9 cellular contexts compared by ENCODE assay signal in the genomic region with DNA sequence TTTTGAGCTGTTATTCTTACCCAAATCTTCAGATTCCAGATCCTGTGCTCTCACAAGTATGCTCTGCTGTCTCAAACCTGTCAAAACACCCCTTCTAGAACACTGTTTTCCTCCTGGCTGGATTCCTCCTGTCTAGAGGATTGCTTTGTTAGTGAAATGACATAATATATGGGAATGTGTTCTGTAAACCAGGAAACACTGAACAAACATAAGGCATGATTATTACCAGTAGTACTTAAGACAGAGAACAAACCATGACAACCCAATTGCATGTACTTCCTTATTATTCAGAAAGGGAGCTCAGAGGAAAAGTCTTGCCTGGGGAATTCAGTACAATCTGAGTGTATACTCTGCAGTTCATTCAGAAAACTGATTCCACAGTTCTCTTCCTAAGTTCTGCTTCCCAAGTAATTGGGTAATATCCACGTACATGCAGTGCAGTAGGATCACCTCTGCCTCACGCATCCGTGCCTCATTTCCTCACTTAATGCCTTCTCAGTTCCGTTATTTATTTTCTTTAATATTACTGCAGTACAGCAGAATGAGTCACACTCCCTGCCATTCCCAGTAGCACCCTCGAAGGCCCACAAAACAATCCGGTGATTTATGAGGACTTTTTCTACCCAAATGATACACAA.
DNase-seq lines count a peak whose midpoint lies in the region; TF ChIP-seq lines count a peak whose summit lies in the region.
"Had no signal": no experiment of that assay in that cellular context is flagged by ENCODE, and none has a peak within 500 bp of the region (broad histone marks: within the 10 kb centered on the region; RNA-seq: fewer than 3 reads in every experiment).

No MANE protein-coding gene starts in this region.

- H3K9me3 ChIP-seq in fibroblast of lung (ENCODE audit: control insufficient read depth, insufficient read depth, low read depth, low read length) (no peaks in the 10 kb centered on the region), trophoblast cell (ENCODE audit: insufficient read depth, low read depth, low read length) (peaks cover 1% of the 10 kb centered on the region)

- POLR2A ChIA-PET in activated CD4-positive, alpha-beta memory T cell treated with anti-CD3 and anti-CD28 coated beads for 36 hours (lab: Charles Lee), result no interaction called here

- H3K18ac ChIP-seq in trophoblast cell (ENCODE audit: low read length), result no peak overlapping the region

- H3K9me3 Mint-ChIP-seq in activated CD4-positive, alpha-beta memory T cell treated with anti-CD3 and anti-CD28 coated beads for 36 hours, result peaks cover 11% of the 10 kb centered on the region

- TF ChIP-seq CTCF in fibroblast of lung (conservative IDR thresholded peaks at IDR 0.05 in 1 of 2, IDR thresholded peaks at IDR 0.05 in 1 of 2; ENCODE audit: low read depth in 1 of 2, low read length in 2 of 2), result no peak

- H2BK12ac ChIP-seq in trophoblast cell (ENCODE audit: low read length), result no peak overlapping the region

- intact Hi-C loops in activated CD4-positive, alpha-beta memory T cell treated with anti-CD3 and anti-CD28 coated beads for 36 hours (cut with micrococcal nuclease), result no loop called here

- H3K4me3 ChIP-seq in fibroblast of lung (replicated peaks in 1 of 4; ENCODE audit: control extremely low read depth in 1 of 4, insufficient read depth in 1 of 4, low read depth in 3 of 4, low read length in 4 of 4), result peak overlapping the region in 1 of 4 experiments; percentile 32
- no peak overlapping the region for H3K4me3 ChIP-seq in trophoblast cell (ENCODE audit: low read depth, low read length)

- H3K27ac ChIP-seq in fibroblast of lung (ENCODE audit: insufficient read depth, low read length) (peak overlapping the region; percentile 81), trophoblast cell (ENCODE audit: low read depth, low read length) (peak overlapping the region; percentile 68)

- no peaks in the 10 kb centered on the region for H3K36me3 ChIP-seq in fibroblast of lung (ENCODE audit: control insufficient read depth, insufficient read depth, low read length)
- no peaks in the 10 kb centered on the region for H3K36me3 ChIP-seq in trophoblast cell (ENCODE audit: control insufficient read depth in 1 of 2, insufficient read depth in 2 of 2, low read length in 2 of 2)

- peak; percentile 42 for DNase-seq in DMS53 treated with DMSO at 0.1 percent for 48 hours (lab: John Stamatoyannopoulos, UW; ENCODE audit: unreplicated experiment)
- DNase-seq in RPMI7951 (ENCODE audit: low read depth), result peak; percentile 71
- DNase-seq in fibroblast of lung (ENCODE audit: low read depth in 2 of 2), result peak; percentile 87 to 95
- no peak for DNase-seq in trophoblast cell
- no peak for DNase-seq in anterior cingulate cortex (lab: John Stamatoyannopoulos, UW)
- DNase-seq in activated CD4-positive, alpha-beta memory T cell treated with anti-CD3 and anti-CD28 coated beads for 36 hours, result no peak
- DNase-seq in SKM-1 (lab: John Stamatoyannopoulos, UW; ENCODE audit: unreplicated experiment), result no peak
- DNase-seq in mesenteric fat pad (ENCODE audit: low spot score), result no peak
- DNase-seq: NCI-H1417 treated with DMSO at 0.1 percent for 48 hours had no signal

- H3K27me3 ChIP-seq in fibroblast of lung (ENCODE audit: control insufficient read depth, insufficient read depth, low read length), result no peaks in the 10 kb centered on the region
- no peaks in the 10 kb centered on the region for H3K27me3 ChIP-seq in trophoblast cell (ENCODE audit: insufficient read depth, low read length)

- no peak overlapping the region for H4K8ac ChIP-seq in trophoblast cell (ENCODE audit: low read depth, low read length)

- no peak overlapping the region for H4K91ac ChIP-seq in trophoblast cell (ENCODE audit: low read depth, low read length)

- CTCF ChIA-PET in activated CD4-positive, alpha-beta memory T cell treated with anti-CD3 and anti-CD28 coated beads for 36 hours (lab: Charles Lee), result no interaction called here

- H3K4me1 ChIP-seq in fibroblast of lung (ENCODE audit: control insufficient read depth, extremely low read depth, insufficient read depth, low read length) (no peaks in the 10 kb centered on the region), trophoblast cell (ENCODE audit: control insufficient read depth in 1 of 2, insufficient read depth in 2 of 2, low read length in 2 of 2) (peaks cover 0 to 3% of the 10 kb centered on the region in 2 experiments)

- no peak overlapping the region for H4K12ac ChIP-seq in trophoblast cell (ENCODE audit: low read depth, low read length)

- H2BK5ac ChIP-seq in trophoblast cell (ENCODE audit: low read depth, low read length, poor library complexity), result no peak overlapping the region

- no peaks in the 10 kb centered on the region for H3K4me1 Mint-ChIP-seq in activated CD4-positive, alpha-beta memory T cell treated with anti-CD3 and anti-CD28 coated beads for 36 hours (ENCODE audit: low read depth)

- H3K4me2 ChIP-seq in fibroblast of lung (ENCODE audit: extremely low read depth, insufficient read depth, low read length) (peak overlapping the region; percentile 70), trophoblast cell (ENCODE audit: low read length) (no peak overlapping the region)

- H3K23ac ChIP-seq in trophoblast cell (ENCODE audit: low read length), result no peak overlapping the region

- H2AFZ ChIP-seq in fibroblast of lung (ENCODE audit: low read length), result peak overlapping the region; percentile 43
- H2AFZ ChIP-seq in trophoblast cell (ENCODE audit: insufficient read depth, low read length, poor library complexity), result no peak overlapping the region

- H4K20me1 ChIP-seq in fibroblast of lung (ENCODE audit: control insufficient read depth, extremely low read depth, insufficient read depth, low read length), result no peaks in the 10 kb centered on the region

- no peak overlapping the region for H3K4ac ChIP-seq in trophoblast cell (ENCODE audit: low read depth, low read length)

- H2BK120ac ChIP-seq in trophoblast cell (ENCODE audit: insufficient read depth, low read length, poor library complexity), result no peak overlapping the region

- no peak overlapping the region for H2AK5ac ChIP-seq in trophoblast cell (ENCODE audit: low read length)

- no CpG with 5 or more reads among the region's 6 CpGs for WGBS in trophoblast cell (ENCODE audit: extremely low coverage, insufficient coverage, insufficient read length)

- H3K14ac ChIP-seq in trophoblast cell (ENCODE audit: low read length), result no peak overlapping the region

- no peak overlapping the region for H3K4me3 Mint-ChIP-seq in activated CD4-positive, alpha-beta memory T cell treated with anti-CD3 and anti-CD28 coated beads for 36 hours

- no peaks in the 10 kb centered on the region for H3K27me3 Mint-ChIP-seq in activated CD4-positive, alpha-beta memory T cell treated with anti-CD3 and anti-CD28 coated beads for 36 hours

- no peaks in the 10 kb centered on the region for H3K36me3 Mint-ChIP-seq in activated CD4-positive, alpha-beta memory T cell treated with anti-CD3 and anti-CD28 coated beads for 36 hours

- no peak overlapping the region for H3K27ac Mint-ChIP-seq in activated CD4-positive, alpha-beta memory T cell treated with anti-CD3 and anti-CD28 coated beads for 36 hours

- H3K9ac ChIP-seq in fibroblast of lung (ENCODE audit: insufficient read depth, low read length) (no peak overlapping the region), trophoblast cell (ENCODE audit: low read length) (no peak overlapping the region)

- no peaks in the 10 kb centered on the region for H3K79me2 ChIP-seq in fibroblast of lung (ENCODE audit: control insufficient read depth, insufficient read depth, low read length)
- no peaks in the 10 kb centered on the region for H3K79me2 ChIP-seq in trophoblast cell (ENCODE audit: control insufficient read depth, insufficient read depth, low read length, poor library complexity)

- H3K79me1 ChIP-seq in trophoblast cell (ENCODE audit: low read length), result no peaks in the 10 kb centered on the region

Comparison
In these comparisons a context has a peak if more than half of its experiments do, and no peak if none do; other contexts are left out.
1. DNase-seq: peak in DMS53 treated with DMSO at 0.1 percent for 48 hours (single experiment), RPMI7951 (single experiment) and fibroblast of lung (2 of 2); none in trophoblast cell (0 of 2), anterior cingulate cortex (0 of 58), activated CD4-positive, alpha-beta memory T cell treated with anti-CD3 and anti-CD28 coated beads for 36 hours (single experiment), SKM-1 (single experiment) and mesenteric fat pad (single experiment).